ENCODE assay signal across 11 cellular contexts in genomic region chr4:38154681-38155588, GRCh38.
A peak's percentile ranks its signal among the peaks of the same experiment; 100 is the strongest.
DNase-seq lines count a peak whose midpoint lies in the region; ATAC-seq and TF ChIP-seq lines count a peak whose summit lies in the region.
"Had no signal": no experiment of that assay in that cellular context is flagged by ENCODE, and none has a peak within 500 bp of the region (broad histone marks: within the 10 kb centered on the region; RNA-seq: fewer than 3 reads in every experiment).

No MANE protein-coding gene starts in this region.

- WGBS in right cardiac atrium = 45% methylated on average over 17 of the region's 17 CpGs

- TF ChIP-seq CTCF in WTC11 (IDR thresholded peaks at IDR 0.05) = no peak

- H3K4me3 Mint-ChIP-seq in activated CD4-positive, alpha-beta T cell treated with anti-CD3 and anti-CD28 coated beads, Interleukin-2, amount 10 ng/mL, durations not matched to agents 24 days and 14 days = peak overlapping the region; percentile 20
- H3K4me3 Mint-ChIP-seq in WTC11 = no peak overlapping the region
- H3K4me3 Mint-ChIP-seq: natural killer cell treated with Interleukin-12 subunit alpha and Interleukin-12 subunit beta and Interleukin-15 and Interleukin-18, amount 100 ng/mL, for 72 hours had no signal

- H3K9me3 ChIP-seq in right cardiac atrium (ENCODE audit: control insufficient read depth, low read length) = no peaks in the 10 kb centered on the region
- H3K9me3 ChIP-seq: HAP-1 had no signal

- H3K9me3 Mint-ChIP-seq in activated CD4-positive, alpha-beta T cell treated with anti-CD3 and anti-CD28 coated beads, Interleukin-2, amount 10 ng/mL, durations not matched to agents 24 days and 14 days = peaks cover 25% of the 10 kb centered on the region
- no peaks in the 10 kb centered on the region for H3K9me3 Mint-ChIP-seq in WTC11

- no peak overlapping the region for H3K27ac Mint-ChIP-seq in activated CD4-positive, alpha-beta T cell treated with anti-CD3 and anti-CD28 coated beads, Interleukin-2, amount 10 ng/mL, durations not matched to agents 24 days and 14 days
- no peak overlapping the region for H3K27ac Mint-ChIP-seq in WTC11
- H3K27ac Mint-ChIP-seq: natural killer cell treated with Interleukin-12 subunit alpha and Interleukin-12 subunit beta and Interleukin-15 and Interleukin-18, amount 100 ng/mL, for 72 hours had no signal

- peak overlapping the region; percentile 10 for H3K27ac ChIP-seq in right cardiac atrium (ENCODE audit: low read length)
- peak overlapping the region; percentile 36 for H3K27ac ChIP-seq in temporal lobe (ENCODE audit: low read depth, low read length)

- intact Hi-C loops in activated CD4-positive, alpha-beta T cell treated with anti-CD3 and anti-CD28 coated beads, Interleukin-2, amount 10 ng/mL, durations not matched to agents 24 days and 14 days (cut with micrococcal nuclease) = no loop called here
- intact Hi-C loops in right cardiac atrium (cut with DNase I) = no loop called here

- peak; percentile 52 for ATAC-seq in WTC11
- peak; percentile 84 to 89 for ATAC-seq in right cardiac atrium
- no peak for ATAC-seq in GM21825 (IDR thresholded peaks at IDR 0.05; ENCODE audit: unreplicated experiment)

- peaks cover 10% of the 10 kb centered on the region for H3K27me3 Mint-ChIP-seq in activated CD4-positive, alpha-beta T cell treated with anti-CD3 and anti-CD28 coated beads, Interleukin-2, amount 10 ng/mL, durations not matched to agents 24 days and 14 days
- no peaks in the 10 kb centered on the region; the same call in 1 of the 2 replicates for H3K27me3 Mint-ChIP-seq in WTC11 (ENCODE audit: low read depth)

- no peaks in the 10 kb centered on the region for H3K27me3 ChIP-seq in right cardiac atrium (ENCODE audit: control insufficient read depth, insufficient read depth)

- DNase-seq in activated CD4-positive, alpha-beta T cell treated with anti-CD3 and anti-CD28 coated beads, Interleukin-2, amount 10 ng/mL, durations not matched to agents 24 days and 14 days = peak; percentile 69
- DNase-seq in activated CD4-positive, alpha-beta T cell treated with anti-CD3 and anti-CD28 coated beads for 1 hour = no peak
- no peak for DNase-seq in WTC11 (ENCODE audit: low spot score)
- DNase-seq in right cardiac atrium = peak; percentile 73 to 90 (median 76)
- DNase-seq in NCI-H128 (lab: John Stamatoyannopoulos, UW; ENCODE audit: unreplicated experiment) = no peak
- no peak for DNase-seq in amygdala (lab: John Stamatoyannopoulos, UW)
- DNase-seq: amniotic stem cell had no signal

- H3K4me3 ChIP-seq in right cardiac atrium (ENCODE audit: low read length) = no peak overlapping the region
- H3K4me3 ChIP-seq: HAP-1 had no signal

- H3K4me1 ChIP-seq in right cardiac atrium (ENCODE audit: control insufficient read depth, insufficient read depth, low read length) = peaks cover 6% of the 10 kb centered on the region
- H3K4me1 ChIP-seq: HAP-1 had no signal

- CTCF ChIA-PET in WTC11 (lab: Charles Lee) = interaction anchor here (0.7 to 2.6 kb wide), 6 partner anchors 25 to 627 kb away, joined by 3 to 13 read pairs (median 4); partner anchors contain the start of gene TLR10

- H3K4me1 Mint-ChIP-seq in activated CD4-positive, alpha-beta T cell treated with anti-CD3 and anti-CD28 coated beads, Interleukin-2, amount 10 ng/mL, durations not matched to agents 24 days and 14 days = peaks cover 33% of the 10 kb centered on the region
- peaks cover 20% of the 10 kb centered on the region for H3K4me1 Mint-ChIP-seq in WTC11

- POLR2A ChIA-PET in WTC11 (lab: Charles Lee) = interaction anchor here (0.7 kb wide), 1 partner anchor 42 kb away, joined by 4 read pairs; no protein-coding TSS in a partner anchor

- peaks cover 3% of the 10 kb centered on the region for H3K36me3 Mint-ChIP-seq in activated CD4-positive, alpha-beta T cell treated with anti-CD3 and anti-CD28 coated beads, Interleukin-2, amount 10 ng/mL, durations not matched to agents 24 days and 14 days (ENCODE audit: low read depth)
- H3K36me3 Mint-ChIP-seq in WTC11 = no peaks in the 10 kb centered on the region
- H3K36me3 Mint-ChIP-seq: natural killer cell treated with Interleukin-12 subunit alpha and Interleukin-12 subunit beta and Interleukin-15 and Interleukin-18, amount 100 ng/mL, for 72 hours had no signal

TF ChIP-seq in WTC11, 78 proteins besides CTCF, POLR2A, EP300 and RAD21:
- TF ChIP-seq FOXJ3 (CRISPR knock-in tag; IDR thresholded peaks at IDR 0.05; ENCODE audit: borderline replicate concordance) = no peak
- no peak for TF ChIP-seq PRRX2 (CRISPR knock-in tag; IDR thresholded peaks at IDR 0.05)
- no peak for TF ChIP-seq TCF7 (CRISPR knock-in tag; IDR thresholded peaks at IDR 0.05; ENCODE audit: low read depth)
- TF ChIP-seq CDX4 (CRISPR knock-in tag; IDR thresholded peaks at IDR 0.05; ENCODE audit: borderline replicate concordance) = no peak
- no peak for TF ChIP-seq TEAD1 (CRISPR knock-in tag; IDR thresholded peaks at IDR 0.05)
- no peak for TF ChIP-seq ZNF138 (CRISPR knock-in tag; conservative IDR thresholded peaks at IDR 0.05)

Comparison
In these comparisons a context has a peak if more than half of its experiments do, and no peak if none do; other contexts are left out.
1. DNase-seq: peak in activated CD4-positive, alpha-beta T cell treated with anti-CD3 and anti-CD28 coated beads, Interleukin-2, amount 10 ng/mL, durations not matched to agents 24 days and 14 days (single experiment) and right cardiac atrium (3 of 3); none in activated CD4-positive, alpha-beta T cell treated with anti-CD3 and anti-CD28 coated beads for 1 hour (single experiment), WTC11 (single experiment), NCI-H128 (single experiment) and amygdala (0 of 56).